Comparison of ENCODE assay signal across 12 cellular contexts in the genomic region with DNA sequence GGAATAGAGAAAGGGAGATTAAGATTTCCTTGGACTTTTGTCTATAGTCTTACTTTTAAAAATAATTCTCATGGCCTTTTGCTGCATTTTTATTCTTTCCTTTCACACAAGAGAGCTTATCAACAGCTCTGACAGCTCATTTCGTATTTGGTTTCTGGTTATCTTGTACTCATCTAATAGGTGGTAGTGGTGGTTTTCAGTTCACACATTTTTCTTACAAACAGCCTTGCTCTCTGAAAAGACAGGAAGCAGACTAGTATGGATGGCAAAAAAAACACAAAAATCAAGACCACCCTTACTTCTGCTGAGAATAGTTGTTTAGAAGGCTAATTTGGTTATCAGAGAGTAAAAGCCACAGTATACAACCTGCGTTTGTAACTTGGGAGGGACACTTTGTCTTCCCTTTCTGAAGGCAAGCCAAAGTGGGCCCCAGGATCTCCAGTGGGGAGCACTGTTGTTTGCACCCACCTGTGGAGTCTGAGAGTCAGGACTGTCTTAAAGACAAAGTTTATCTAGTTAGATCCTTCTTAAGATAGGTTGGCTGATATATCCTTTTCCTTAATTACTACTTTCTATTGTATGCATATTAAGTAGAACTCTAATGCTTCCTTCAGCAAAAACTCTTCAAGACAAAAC.
A peak's percentile ranks its signal among the peaks of the same experiment; 100 is the strongest.
DNase-seq lines count a peak whose midpoint lies in the region; ATAC-seq, FAIRE-seq and TF ChIP-seq lines count a peak whose summit lies in the region.
"Had no signal": no experiment of that assay in that cellular context is flagged by ENCODE, and none has a peak within 500 bp of the region (broad histone marks: within the 10 kb centered on the region; RNA-seq: fewer than 3 reads in every experiment).

No MANE protein-coding gene starts in this region.

- no peak for FAIRE-seq in H54 (lab: Jason Lieb, UNC)

- TF ChIP-seq POLR2A in H54 (IDR thresholded peaks at IDR 0.05; ENCODE audit: low read depth, low read length), result no peak

- peak in 2 of 5 donors; percentile 70 to 80 for DNase-seq in CD8-positive, alpha-beta memory T cell
- no peak for DNase-seq in effector memory CD4-positive, alpha-beta T cell
- no peak for DNase-seq in H54 (ENCODE audit: insufficient read length, low spot score)
- DNase-seq in NCI-H2107 treated with DMSO at 0.1 percent for 48 hours (lab: John Stamatoyannopoulos, UW; ENCODE audit: unreplicated experiment), result no peak
- no peak for DNase-seq in G401 (ENCODE audit: low spot score)
- DNase-seq: activated CD4-positive, alpha-beta T cell treated with anti-CD3 and anti-CD28 coated beads for 4 hours; dorsolateral prefrontal cortex; kidney glomerular epithelial cell; NCI-H526 had no signal

- H3K4me1 Mint-ChIP-seq in CD8-positive, alpha-beta memory T cell, result peaks cover 89 to 95% (median 94%) of the 10 kb centered on the region in 3 donors

- H3K9me3 Mint-ChIP-seq in CD8-positive, alpha-beta memory T cell, result peaks cover 0 to 2% (median 0%) of the 10 kb centered on the region in 5 donors

- H3K36me3 Mint-ChIP-seq in CD8-positive, alpha-beta memory T cell, result peaks cover 5 to 19% (median 13%) of the 10 kb centered on the region in 3 donors

- in situ Hi-C loops in G401 (cut with HindIII; ENCODE audit: low sequenced_read_pairs), result no loop called here

- peaks cover 97% of the 10 kb centered on the region for H3K4me1 ChIP-seq in CD8-positive, alpha-beta memory T cell (ENCODE audit: insufficient read depth, low read length)
- H3K4me1 ChIP-seq in effector memory CD4-positive, alpha-beta T cell (ENCODE audit: control insufficient read depth, insufficient read depth, low read length, poor library complexity, severe bottlenecking), result peaks cover 85% of the 10 kb centered on the region

- CTCF ChIA-PET in CD8-positive, alpha-beta memory T cell (lab: Charles Lee), result interaction anchor here (0.9 to 2.6 kb wide), 14 partner anchors 9 to 73 kb away, joined by 3 to 7 read pairs (median 4); no protein-coding TSS in a partner anchor

- H3K4me3 Mint-ChIP-seq in CD8-positive, alpha-beta memory T cell, result peak overlapping the region; percentile 28 to 90 (median 87)

- H3K27ac ChIP-seq in CD8-positive, alpha-beta memory T cell (ENCODE audit: low read depth, low read length), result peak overlapping the region; percentile 35
- H3K27ac ChIP-seq in effector memory CD4-positive, alpha-beta T cell (ENCODE audit: insufficient read depth, low read length, poor library complexity, severe bottlenecking), result peak overlapping the region; percentile 70

- ATAC-seq in GM19463 (IDR thresholded peaks at IDR 0.05; ENCODE audit: unreplicated experiment) (peak; percentile 41), HG03280 (IDR thresholded peaks at IDR 0.05; ENCODE audit: unreplicated experiment) (peak; percentile 54), GM19455 (IDR thresholded peaks at IDR 0.05; ENCODE audit: unreplicated experiment) (no peak)

- H3K4me3 ChIP-seq in CD8-positive, alpha-beta memory T cell (ENCODE audit: low read length), result peak overlapping the region; percentile 33
- no peak overlapping the region for H3K4me3 ChIP-seq in effector memory CD4-positive, alpha-beta T cell (ENCODE audit: insufficient read depth, low read depth, low read length, poor library complexity, severe bottlenecking)
- H3K4me3 ChIP-seq: dorsolateral prefrontal cortex had no signal

- no peaks in the 10 kb centered on the region for H3K9me3 ChIP-seq in CD8-positive, alpha-beta memory T cell (ENCODE audit: low read length)
- no peaks in the 10 kb centered on the region for H3K9me3 ChIP-seq in effector memory CD4-positive, alpha-beta T cell (ENCODE audit: control insufficient read depth, low read length)

- POLR2A ChIA-PET in CD8-positive, alpha-beta memory T cell (lab: Charles Lee), result interaction anchor here (0.6 to 2.9 kb wide), 14 partner anchors 9 to 209 kb away, joined by 3 to 20 read pairs (median 4); partner anchors contain the start of gene PIP4K2A

- no peaks in the 10 kb centered on the region for H3K27me3 Mint-ChIP-seq in CD8-positive, alpha-beta memory T cell

- H3K27me3 ChIP-seq in CD8-positive, alpha-beta memory T cell (ENCODE audit: insufficient read depth, low read length, poor library complexity, severe bottlenecking), result no peaks in the 10 kb centered on the region
- H3K27me3 ChIP-seq in effector memory CD4-positive, alpha-beta T cell (replicated peaks; ENCODE audit: control insufficient read depth, insufficient read depth, low read length, poor library complexity, severe bottlenecking), result no peaks in the 10 kb centered on the region
- H3K27me3 ChIP-seq: dorsolateral prefrontal cortex had no signal

- H3K27ac Mint-ChIP-seq in CD8-positive, alpha-beta memory T cell, result peak overlapping the region; percentile 79 to 99 (median 96)

- no peaks in the 10 kb centered on the region for H3K36me3 ChIP-seq in CD8-positive, alpha-beta memory T cell (ENCODE audit: insufficient read depth, low read length)
- H3K36me3 ChIP-seq in effector memory CD4-positive, alpha-beta T cell (ENCODE audit: control insufficient read depth, insufficient read depth, low read length), result no peaks in the 10 kb centered on the region
